ENCODE assay signal across 31 cellular contexts in genomic region chr1:23200885-23201284, GRCh38. TPM values are rescaled to one million over a fixed set of nuclear protein-coding genes. Genes with fewer than 3 reads are reported as not detected.
DNase-seq lines count a peak whose midpoint lies in the region; ATAC-seq, FAIRE-seq and TF ChIP-seq lines count a peak whose summit lies in the region.
"Had no signal": no experiment of that assay in that cellular context is flagged by ENCODE, and none has a peak within 500 bp of the region (broad histone marks: within the 10 kb centered on the region; RNA-seq: fewer than 3 reads in every experiment).

No MANE protein-coding gene starts in this region.

- H3K27me3 Mint-ChIP-seq in astrocyte (ENCODE audit: low read depth, unreplicated experiment): no peaks in the 10 kb centered on the region

- no peak for TF ChIP-seq RAD21 in Ishikawa (IDR thresholded peaks at IDR 0.05; ENCODE audit: low read depth)

- H3K56ac ChIP-seq in mesendoderm (ENCODE audit: low read length): no peak overlapping the region

- no peak overlapping the region for H3K4me2 ChIP-seq in astrocyte (ENCODE audit: low read length)
- no peak overlapping the region for H3K4me2 ChIP-seq in mesendoderm (ENCODE audit: low read length)

- H3K9ac ChIP-seq in astrocyte (ENCODE audit: low read length) (no peak overlapping the region), mesendoderm (ENCODE audit: low read length) (no peak overlapping the region)

- no peak for TF ChIP-seq CTCF in astrocyte (IDR thresholded peaks at IDR 0.05; ENCODE audit: insufficient read depth, low read depth, low read length)

- H3K23ac ChIP-seq in mesendoderm (ENCODE audit: low read length): no peak overlapping the region

- no peak overlapping the region for H2BK5ac ChIP-seq in mesendoderm (ENCODE audit: low read length)

- no peak overlapping the region for H3K4me3 Mint-ChIP-seq in astrocyte (ENCODE audit: unreplicated experiment)
- H3K4me3 Mint-ChIP-seq: activated CD4-positive, alpha-beta T cell treated with anti-CD3 and anti-CD28 coated beads, Interleukin-2, amount 10 ng/mL, durations not matched to agents 24 days and 14 days; activated naive CD8-positive, alpha-beta T cell treated with anti-CD3 and anti-CD28 coated beads for 36 hours; CD14-positive monocyte; neural crest cell; T-cell had no signal

- DNase-seq in EH (ENCODE audit: low read depth): peak; percentile 18
- no peak for DNase-seq in astrocyte (ENCODE audit: low read depth)
- peak; percentile 48 for DNase-seq in mesendoderm
- no peak for DNase-seq in activated CD4-positive, alpha-beta T cell treated with anti-CD3 and anti-CD28 coated beads, Interleukin-2, amount 50 U/mL, for 48 hours
- DNase-seq: activated CD4-positive, alpha-beta T cell treated with anti-CD3 and anti-CD28 coated beads, Interleukin-2, amount 10 ng/mL, durations not matched to agents 24 days and 14 days; activated effector memory CD4-positive, alpha-beta T cell treated with anti-CD3 and anti-CD28 coated beads, Interleukin-2, amount 50 U/mL, for 16 hours; activated naive CD8-positive, alpha-beta T cell treated with anti-CD3 and anti-CD28 coated beads for 36 hours; activated T-cell treated with anti-CD3 and anti-CD28 coated beads, Interleukin-2, amount 50 U/mL, for 1 hour; aorta; DMS79 treated with DMSO at 0.1 percent for 48 hours; effector CD8-positive, alpha-beta T cell; left lung; NCI-H1436 treated with DMSO at 0.1 percent for 48 hours; NCI-H226; NCI-H69; pancreas; retina; stimulated activated CD4-positive, alpha-beta T cell treated with anti-CD3 and anti-CD28 coated beads, Interleukin-1b, Interleukin-23, amount 100 ng/mL, for 48 hours; stimulated activated naive CD8-positive, alpha-beta T cell treated with anti-CD3 and anti-CD28 coated beads, Interleukin-15, Interleukin-2, amounts not matched to agents 100 U/mL and 50 U/mL, for 24 hours; T-cell had no signal

- H2AFZ ChIP-seq in astrocyte (ENCODE audit: low read depth, low read length): no peak overlapping the region

- peak overlapping the region; percentile 18 for H3K27ac Mint-ChIP-seq in astrocyte (ENCODE audit: unreplicated experiment)
- H3K27ac Mint-ChIP-seq: activated CD4-positive, alpha-beta T cell treated with anti-CD3 and anti-CD28 coated beads, Interleukin-2, amount 10 ng/mL, durations not matched to agents 24 days and 14 days; activated naive CD8-positive, alpha-beta T cell treated with anti-CD3 and anti-CD28 coated beads for 36 hours; CD14-positive monocyte; T-cell had no signal

- no peak overlapping the region for H2BK15ac ChIP-seq in mesendoderm (replicated peaks; ENCODE audit: low read depth)

- no peaks in the 10 kb centered on the region for H3K36me3 Mint-ChIP-seq in astrocyte (ENCODE audit: low read depth, unreplicated experiment)
- H3K36me3 Mint-ChIP-seq: activated naive CD8-positive, alpha-beta T cell treated with anti-CD3 and anti-CD28 coated beads for 36 hours; CD14-positive monocyte; T-cell had no signal

- FAIRE-seq in astrocyte (lab: Jason Lieb, UNC): no peak
- FAIRE-seq: islet of Langerhans, pancreas, RCC 7860 had no signal

- H3K4me1 ChIP-seq in astrocyte (ENCODE audit: insufficient read depth, low read length) (peaks cover 27% of the 10 kb centered on the region), mesendoderm (ENCODE audit: control insufficient read depth, low read depth, low read length) (peaks cover 2% of the 10 kb centered on the region)
- H3K4me1 ChIP-seq: left lung, pancreas, vagina had no signal

- H4K5ac ChIP-seq in mesendoderm (ENCODE audit: low read length): no peak overlapping the region

- peaks cover 17% of the 10 kb centered on the region for H3K4me1 Mint-ChIP-seq in astrocyte (ENCODE audit: low read depth, unreplicated experiment)
- H3K4me1 Mint-ChIP-seq: activated CD4-positive, alpha-beta T cell treated with anti-CD3 and anti-CD28 coated beads, Interleukin-2, amount 10 ng/mL, durations not matched to agents 24 days and 14 days; activated naive CD8-positive, alpha-beta T cell treated with anti-CD3 and anti-CD28 coated beads for 36 hours; CD14-positive monocyte; neural crest cell; T-cell had no signal

- H3K4ac ChIP-seq in mesendoderm (ENCODE audit: low read depth, low read length): no peak overlapping the region

- no peaks in the 10 kb centered on the region for H4K20me1 ChIP-seq in astrocyte (ENCODE audit: insufficient read depth, low read length)

- H3K27me3 ChIP-seq in astrocyte (ENCODE audit: insufficient read depth, low read length): no peaks in the 10 kb centered on the region
- H3K27me3 ChIP-seq in mesendoderm (ENCODE audit: insufficient read depth, low read length, poor library complexity): no peaks in the 10 kb centered on the region
- H3K27me3 ChIP-seq: cardiac muscle cell, left lung, pancreas, vagina had no signal

- H3K36me3 ChIP-seq in astrocyte (ENCODE audit: insufficient read depth, low read length): no peaks in the 10 kb centered on the region
- no peaks in the 10 kb centered on the region for H3K36me3 ChIP-seq in mesendoderm (ENCODE audit: control insufficient read depth, insufficient read depth, low read length)
- H3K36me3 ChIP-seq: cardiac muscle cell, left lung, pancreas, vagina had no signal

- H3K79me2 ChIP-seq in astrocyte (ENCODE audit: insufficient read depth, low read length): no peaks in the 10 kb centered on the region
- no peaks in the 10 kb centered on the region for H3K79me2 ChIP-seq in mesendoderm (ENCODE audit: control insufficient read depth, insufficient read depth, low read length)

- H2AK5ac ChIP-seq in mesendoderm (ENCODE audit: low read length): no peak overlapping the region

- ATAC-seq in HG02970 (IDR thresholded peaks at IDR 0.05; ENCODE audit: low FRiP score, unreplicated experiment) (no peak), HG02840 (IDR thresholded peaks at IDR 0.05; ENCODE audit: low FRiP score, unreplicated experiment) (no peak)
- ATAC-seq: left lung; pancreas; stimulated activated naive CD8-positive, alpha-beta T cell treated with anti-CD3 and anti-CD28 coated beads, Interleukin-15, Interleukin-2, amounts not matched to agents 100 U/mL and 50 U/mL, for 24 hours; T-cell had no signal

- TF ChIP-seq EP300 in Ishikawa (IDR thresholded peaks at IDR 0.05; ENCODE audit: borderline replicate concordance): no peak

- no peaks in the 10 kb centered on the region for H3K79me1 ChIP-seq in mesendoderm (ENCODE audit: low read length)

- peaks cover 4% of the 10 kb centered on the region for H3K9me3 Mint-ChIP-seq in astrocyte (ENCODE audit: unreplicated experiment)
- H3K9me3 Mint-ChIP-seq: activated CD4-positive, alpha-beta T cell treated with anti-CD3 and anti-CD28 coated beads, Interleukin-2, amount 10 ng/mL, durations not matched to agents 24 days and 14 days; activated naive CD8-positive, alpha-beta T cell treated with anti-CD3 and anti-CD28 coated beads for 36 hours; neural crest cell; T-cell had no signal

- H3K9me3 ChIP-seq in astrocyte (ENCODE audit: insufficient read depth, low read depth, low read length): no peaks in the 10 kb centered on the region
- H3K9me3 ChIP-seq: left lung, pancreas, vagina had no signal

- H3K27ac ChIP-seq in astrocyte (ENCODE audit: low read depth, low read length) (no peak overlapping the region), mesendoderm (ENCODE audit: low read depth, low read length) (no peak overlapping the region)
- H3K27ac ChIP-seq: cardiac muscle cell, coronary artery, left lung, pancreas, vagina had no signal

- no peak overlapping the region for H3K18ac ChIP-seq in mesendoderm (ENCODE audit: low read length)

- no peak overlapping the region for H4K8ac ChIP-seq in mesendoderm (ENCODE audit: low read depth, low read length)

- WGBS in mesendoderm (ENCODE audit: extremely low coverage, insufficient coverage, low lambda C conversion rate): no CpG with 5 or more reads among the region's 1 CpG

- no peak overlapping the region for H2BK120ac ChIP-seq in mesendoderm (ENCODE audit: low read depth, low read length)

- H3K4me3 ChIP-seq in astrocyte (ENCODE audit: insufficient read depth, low read depth, low read length): no peak overlapping the region
- H3K4me3 ChIP-seq in mesendoderm (ENCODE audit: low read length): no peak overlapping the region
- H3K4me3 ChIP-seq: cardiac muscle cell, coronary artery, left lung, pancreas, vagina had no signal

TF ChIP-seq in Ishikawa, 13 proteins besides CTCF, POLR2A, EP300 and RAD21:
- TF ChIP-seq ZBTB7A (IDR thresholded peaks at IDR 0.05; ENCODE audit: low read depth) (no peak), TCF12 (IDR thresholded peaks at IDR 0.05; ENCODE audit: low read depth) (no peak), USF1 (IDR thresholded peaks at IDR 0.05) (peak; percentile 84), CREB1 (IDR thresholded peaks at IDR 0.05; ENCODE audit: low read depth) (no peak)

RNA-seq across cellular contexts. Expression of gene HTR1D, which starts 16.4 kb away (rescaled TPM):
- 3.3 and 3.8 TPM in 2 replicates for total RNA-seq in astrocyte
- 0.07 TPM for polyA plus RNA-seq in mesendoderm (2013, experiment 1 of 2)
- 0.07 TPM for polyA plus RNA-seq in mesendoderm (2013, experiment 2 of 2)
- total RNA-seq: activated CD4-positive, alpha-beta T cell treated with anti-CD3 and anti-CD28 coated beads, Interleukin-2, amount 10 ng/mL, durations not matched to agents 24 days and 14 days; activated naive CD8-positive, alpha-beta T cell treated with anti-CD3 and anti-CD28 coated beads for 36 hours; aorta; mesenteric fat pad; neural crest cell; T-cell; vagina had no signal
- polyA plus RNA-seq: cardiac muscle cell, CD14-positive monocyte had no signal

RNA-seq across cellular contexts. Expression of gene LUZP1, which starts 32.2 kb away (rescaled TPM):
- 77.1 and 82.2 TPM in 2 replicates for total RNA-seq in astrocyte
- 55.0 TPM for polyA plus RNA-seq in mesendoderm (2013, experiment 1 of 2)
- polyA plus RNA-seq in mesendoderm (2013, experiment 2 of 2): 55.3 TPM

Comparison
In these comparisons a context has a peak if more than half of its experiments do, and no peak if none do; other contexts are left out.
1. DNase-seq: peak in EH (single experiment) and mesendoderm (single experiment); none in astrocyte (single experiment) and activated CD4-positive, alpha-beta T cell treated with anti-CD3 and anti-CD28 coated beads, Interleukin-2, amount 50 U/mL, for 48 hours (0 of 2).